Comparison of ENCODE assay signal across 1 cellular context in genomic region chr13:77290342-77290741, GRCh38.
TF ChIP-seq lines count a peak whose summit lies in the region.

No MANE protein-coding gene starts in this region.

TF ChIP-seq in GM23338, 12 proteins besides CTCF, POLR2A, EP300 and RAD21 (continued from another document):
- TF ChIP-seq ZNF462 (CRISPR knock-in tag; IDR thresholded peaks at IDR 0.05), result no peak
- no peak for TF ChIP-seq ZNF114 (CRISPR knock-in tag; IDR thresholded peaks at IDR 0.05)
- no peak for TF ChIP-seq EZH2phosphoT487 (IDR thresholded peaks at IDR 0.05; ENCODE audit: unreplicated experiment)
- TF ChIP-seq STAT1 (IDR thresholded peaks at IDR 0.05; ENCODE audit: unreplicated experiment), result no peak
- TF ChIP-seq EZH2 (IDR thresholded peaks at IDR 0.05; ENCODE audit: low read depth, unreplicated experiment), result no peak
- no peak for TF ChIP-seq ZNF331 (CRISPR knock-in tag; IDR thresholded peaks at IDR 0.05; ENCODE audit: low read depth)
- TF ChIP-seq, protein P1, sequence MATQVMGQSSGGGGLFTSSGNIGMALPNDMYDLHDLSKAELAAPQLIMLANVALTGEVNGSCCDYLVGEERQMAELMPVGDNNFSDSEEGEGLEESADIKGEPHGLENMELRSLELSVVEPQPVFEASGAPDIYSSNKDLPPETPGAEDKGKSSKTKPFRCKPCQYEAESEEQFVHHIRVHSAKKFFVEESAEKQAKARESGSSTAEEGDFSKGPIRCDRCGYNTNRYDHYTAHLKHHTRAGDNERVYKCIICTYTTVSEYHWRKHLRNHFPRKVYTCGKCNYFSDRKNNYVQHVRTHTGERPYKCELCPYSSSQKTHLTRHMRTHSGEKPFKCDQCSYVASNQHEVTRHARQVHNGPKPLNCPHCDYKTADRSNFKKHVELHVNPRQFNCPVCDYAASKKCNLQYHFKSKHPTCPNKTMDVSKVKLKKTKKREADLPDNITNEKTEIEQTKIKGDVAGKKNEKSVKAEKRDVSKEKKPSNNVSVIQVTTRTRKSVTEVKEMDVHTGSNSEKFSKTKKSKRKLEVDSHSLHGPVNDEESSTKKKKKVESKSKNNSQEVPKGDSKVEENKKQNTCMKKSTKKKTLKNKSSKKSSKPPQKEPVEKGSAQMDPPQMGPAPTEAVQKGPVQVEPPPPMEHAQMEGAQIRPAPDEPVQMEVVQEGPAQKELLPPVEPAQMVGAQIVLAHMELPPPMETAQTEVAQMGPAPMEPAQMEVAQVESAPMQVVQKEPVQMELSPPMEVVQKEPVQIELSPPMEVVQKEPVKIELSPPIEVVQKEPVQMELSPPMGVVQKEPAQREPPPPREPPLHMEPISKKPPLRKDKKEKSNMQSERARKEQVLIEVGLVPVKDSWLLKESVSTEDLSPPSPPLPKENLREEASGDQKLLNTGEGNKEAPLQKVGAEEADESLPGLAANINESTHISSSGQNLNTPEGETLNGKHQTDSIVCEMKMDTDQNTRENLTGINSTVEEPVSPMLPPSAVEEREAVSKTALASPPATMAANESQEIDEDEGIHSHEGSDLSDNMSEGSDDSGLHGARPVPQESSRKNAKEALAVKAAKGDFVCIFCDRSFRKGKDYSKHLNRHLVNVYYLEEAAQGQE (IDR thresholded peaks at IDR 0.05; ENCODE audit: unreplicated experiment), result no peak
- no peak for TF ChIP-seq POLR2AphosphoS5 (IDR thresholded peaks at IDR 0.05; ENCODE audit: low read depth)
- TF ChIP-seq JUNB (IDR thresholded peaks at IDR 0.05; ENCODE audit: unreplicated experiment), result no peak
TF ChIP-seq in GM23338: peak in this region for 0.
